9 cellular contexts compared by ENCODE assay signal in genomic region chr6:36840471-36841461, GRCh38. TPM values are rescaled to one million over a fixed set of nuclear protein-coding genes. Genes with fewer than 3 reads are reported as not detected.
DNase-seq lines count a peak whose midpoint lies in the region; FAIRE-seq and TF ChIP-seq lines count a peak whose summit lies in the region.
"Had no signal": no experiment of that assay in that cellular context is flagged by ENCODE, and none has a peak within 500 bp of the region (broad histone marks: within the 10 kb centered on the region; RNA-seq: fewer than 3 reads in every experiment).

No MANE protein-coding gene starts in this region.

- no peaks in the 10 kb centered on the region for H3K4me1 ChIP-seq in GM23248 (ENCODE audit: insufficient read depth)
- no peaks in the 10 kb centered on the region for H3K4me1 ChIP-seq in rectal smooth muscle tissue (ENCODE audit: control insufficient read depth, insufficient read depth, low read length)

- TF ChIP-seq CTCF in foreskin fibroblast (IDR thresholded peaks at IDR 0.05; ENCODE audit: low read depth, low read length) = no peak

- no peaks in the 10 kb centered on the region for H3K9me2 ChIP-seq in GM23248 (ENCODE audit: insufficient read depth)

- peak overlapping the region; percentile 56 for H2AFZ ChIP-seq in GM23248

- WGBS in GM23248 (ENCODE audit: low coverage in 1 of 2, low lambda C conversion rate in 2 of 2, missing lambda C conversion rate in 2 of 2), 2 experiments = 8% methylated on average over 36 to 38 of the region's 44 CpGs

- peaks cover 6% of the 10 kb centered on the region; the same call in 1 of the 2 replicates for H3F3A ChIP-seq in GM23248 (ENCODE audit: insufficient read depth)

- FAIRE-seq in GM12892 (lab: Jason Lieb, UNC) = no peak

- H3K79me2 ChIP-seq in GM23248 (ENCODE audit: insufficient read depth) = no peaks in the 10 kb centered on the region

- H3K27me3 ChIP-seq in GM23248 (replicated peaks; ENCODE audit: insufficient read depth) = no peaks in the 10 kb centered on the region
- H3K27me3 ChIP-seq in rectal smooth muscle tissue (ENCODE audit: control insufficient read depth, insufficient read depth, low read length) = peaks cover 11% of the 10 kb centered on the region

- TF ChIP-seq POLR2A in GM12892 (IDR thresholded peaks at IDR 0.05; ENCODE audit: low read depth, low read length) = no peak

- DNase-seq in GM23248 (peak; percentile 74), foreskin fibroblast (peak in 1 of 2 donors; percentile 47), superior temporal gyrus (ENCODE audit: extremely low spot score) (no peak), NCI-H2227 (lab: John Stamatoyannopoulos, UW; ENCODE audit: unreplicated experiment) (no peak), NCI-H2107 treated with DMSO at 0.1 percent for 48 hours (lab: John Stamatoyannopoulos, UW; ENCODE audit: unreplicated experiment) (no peak), GM12892 (ENCODE audit: insufficient read length) (no peak)
- peak; percentile 42 to 58 for DNase-seq in activated T-cell treated with anti-CD3 and anti-CD28 coated beads, Interleukin-2, amount 50 U/mL, for 48 hours

- no peaks in the 10 kb centered on the region for H3K9me3 ChIP-seq in GM23248 (ENCODE audit: low read depth)

- H4K20me1 ChIP-seq in GM23248 (ENCODE audit: insufficient read depth) = no peaks in the 10 kb centered on the region

- H3K36me3 ChIP-seq in GM23248 (ENCODE audit: low read depth) (no peaks in the 10 kb centered on the region), rectal smooth muscle tissue (ENCODE audit: control insufficient read depth, insufficient read depth, low read length) (no peaks in the 10 kb centered on the region)

- peak overlapping the region; percentile 53 for H3K9ac ChIP-seq in GM23248
- H3K9ac ChIP-seq in rectal smooth muscle tissue (ENCODE audit: low read length) = no peak overlapping the region

- no peak overlapping the region for H3K27ac ChIP-seq in GM23248
- H3K27ac ChIP-seq in rectal smooth muscle tissue (ENCODE audit: low read depth, low read length) = no peak overlapping the region
- H3K27ac ChIP-seq: epithelial cell of prostate had no signal

- H3K4me3 ChIP-seq in GM23248 (peak overlapping the region; percentile 62), foreskin fibroblast (ENCODE audit: low read depth in 1 of 2, low read length in 2 of 2) (peak overlapping the region; percentile 44 to 47), rectal smooth muscle tissue (ENCODE audit: low read length) (peak overlapping the region; percentile 57)

- H3K4me2 ChIP-seq in GM23248 (ENCODE audit: unreplicated experiment) = peak overlapping the region; percentile 71

- in situ Hi-C loops in GM23248 (cut with MboI) = no loop called here

RNA-seq across cellular contexts. Expression of gene CPNE5, which starts 1.5 kb away (rescaled TPM):
- 0.63 TPM in 1 of 2 replicates, not detected in the other for total RNA-seq in GM23248 (2014; rRNA removed; shearing (Covaris generic))
- polyA plus RNA-seq in GM23248 (2016; fragmentation: Nextera tagmentation; extraction: Ambion mirVana) = 0.14 and 0.23 TPM in 2 replicates
- polyA plus RNA-seq in GM12892 (2012; ENCODE audit: missing spikeins) = 10.2 TPM

RNA-seq across cellular contexts. Expression of gene PPIL1, which starts 33.8 kb away (rescaled TPM):
- total RNA-seq in GM23248 (2014; rRNA removed; shearing (Covaris generic)) = 20.4 and 36.3 TPM in 2 replicates
- polyA plus RNA-seq in GM23248 (2016; fragmentation: Nextera tagmentation; extraction: Ambion mirVana) = 27.1 and 30.5 TPM in 2 replicates
- polyA plus RNA-seq in GM12892 (2012; ENCODE audit: missing spikeins) = 43.6 TPM

RNA-seq across cellular contexts. Expression of gene C6orf89, which starts 45.0 kb away (rescaled TPM):
- 84.0 and 85.5 TPM in 2 replicates for total RNA-seq in GM23248 (2014; rRNA removed; shearing (Covaris generic))
- polyA plus RNA-seq in GM23248 (2016; fragmentation: Nextera tagmentation; extraction: Ambion mirVana) = 73.8 and 73.9 TPM in 2 replicates
- polyA plus RNA-seq in GM12892 (2012; ENCODE audit: missing spikeins) = 15.6 TPM

Comparison
In these comparisons a context has a peak if more than half of its experiments do, and no peak if none do; other contexts are left out.
1. DNase-seq: peak in GM23248 (single experiment) and activated T-cell treated with anti-CD3 and anti-CD28 coated beads, Interleukin-2, amount 50 U/mL, for 48 hours (2 of 2); none in superior temporal gyrus (single experiment), NCI-H2227 (single experiment), NCI-H2107 treated with DMSO at 0.1 percent for 48 hours (single experiment) and GM12892 (single experiment).
2. Peak in every context shown above with its lines, with median percentiles within 50 percentile points of each other: H3K4me3 ChIP-seq.